ENCODE assay signal across 1 cellular context in genomic region chr11:34360056-34360455, GRCh38.
TF ChIP-seq lines count a peak whose summit lies in the region.

No MANE protein-coding gene starts in this region.

TF ChIP-seq in HepG2, 621 proteins besides CTCF, POLR2A, EP300 and RAD21 (continued from another document):
- no peak for TF ChIP-seq ZNF687 (CRISPR knock-in tag; IDR thresholded peaks at IDR 0.05)
TF ChIP-seq in HepG2: peak in this region for 0.
